ENCODE assay signal across 1 cellular context in the genomic region with DNA sequence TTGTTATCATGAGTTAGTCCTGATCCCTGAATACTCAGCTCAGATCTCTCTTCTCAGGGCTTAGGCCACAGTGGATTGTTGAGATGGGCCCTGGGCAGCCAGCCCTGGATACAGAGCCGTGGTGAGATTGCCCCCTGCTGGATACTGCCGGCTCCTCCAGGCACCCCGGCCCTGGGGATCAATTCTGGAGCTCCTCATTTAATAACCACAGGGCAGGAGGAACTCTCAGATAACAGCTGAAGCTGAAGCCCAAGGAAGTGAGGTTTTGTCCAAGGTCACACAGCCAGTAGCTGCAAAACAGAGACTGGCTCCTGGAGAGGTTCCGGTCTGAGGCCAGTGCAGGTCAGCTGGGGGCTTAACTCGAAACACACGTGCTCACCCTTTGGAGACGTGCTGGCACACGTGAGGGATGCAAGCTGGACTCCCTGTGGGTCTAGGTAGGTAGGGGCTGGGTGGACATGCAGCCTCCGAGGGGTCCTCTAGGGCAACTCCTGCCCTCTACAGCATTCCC.
A peak's percentile ranks its signal among the peaks of the same experiment; 100 is the strongest.
TF ChIP-seq lines count a peak whose summit lies in the region.

No MANE protein-coding gene starts in this region.

TF ChIP-seq in K562, 482 proteins besides CTCF, POLR2A, EP300 and RAD21 (continued from another document and continues in another):
- 0 out of 2 replicates have a peak, but pooled peaks have one; percentile 16 for TF ChIP-seq MGA (IDR thresholded peaks at IDR 0.05)
- TF ChIP-seq TCF3 (CRISPR knock-in tag; IDR thresholded peaks at IDR 0.05): peak; percentile 61
- 0 out of 2 replicates have a peak, but pooled peaks have one; percentile 17 for TF ChIP-seq SMAD4 (CRISPR knock-in tag; conservative IDR thresholded peaks at IDR 0.05)
- no peak for TF ChIP-seq E2F3 (CRISPR knock-in tag; IDR thresholded peaks at IDR 0.05)
- no peak for TF ChIP-seq ZNF316 (IDR thresholded peaks at IDR 0.05)
- TF ChIP-seq ETV1 (tag; conservative IDR thresholded peaks at IDR 0.05; ENCODE audit: low read depth): 0 out of 2 replicates have a peak, but pooled peaks have one; percentile 48
- no peak for TF ChIP-seq ZMIZ1 (IDR thresholded peaks at IDR 0.05; ENCODE audit: low read depth in 2 of 2, low read length in 2 of 2)
- no peak for TF ChIP-seq SIRT6 (IDR thresholded peaks at IDR 0.05; ENCODE audit: low read depth, low read length)
- TF ChIP-seq, protein P1, sequence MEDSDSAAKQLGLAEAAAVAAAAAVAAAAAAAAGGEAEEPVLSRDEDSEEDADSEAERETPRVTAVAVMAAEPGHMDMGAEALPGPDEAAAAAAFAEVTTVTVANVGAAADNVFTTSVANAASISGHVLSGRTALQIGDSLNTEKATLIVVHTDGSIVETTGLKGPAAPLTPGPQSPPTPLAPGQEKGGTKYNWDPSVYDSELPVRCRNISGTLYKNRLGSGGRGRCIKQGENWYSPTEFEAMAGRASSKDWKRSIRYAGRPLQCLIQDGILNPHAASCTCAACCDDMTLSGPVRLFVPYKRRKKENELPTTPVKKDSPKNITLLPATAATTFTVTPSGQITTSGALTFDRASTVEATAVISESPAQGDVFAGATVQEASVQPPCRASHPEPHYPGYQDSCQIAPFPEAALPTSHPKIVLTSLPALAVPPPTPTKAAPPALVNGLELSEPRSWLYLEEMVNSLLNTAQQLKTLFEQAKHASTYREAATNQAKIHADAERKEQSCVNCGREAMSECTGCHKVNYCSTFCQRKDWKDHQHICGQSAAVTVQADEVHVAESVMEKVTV (CRISPR knock-in tag; IDR thresholded peaks at IDR 0.05): peak; percentile 86
- TF ChIP-seq GABPA (tag; conservative IDR thresholded peaks at IDR 0.05; ENCODE audit: low read depth): peak; percentile 42; the same call in 1 of the 2 replicates
- TF ChIP-seq TRIM24 (IDR thresholded peaks at IDR 0.05): no peak
- TF ChIP-seq FOXA1 (IDR thresholded peaks at IDR 0.05; ENCODE audit: borderline replicate concordance): no peak
- TF ChIP-seq HDAC1 (IDR thresholded peaks at IDR 0.05): no peak
- 0 out of 2 replicates have a peak, but pooled peaks have one; percentile 16 for TF ChIP-seq TEAD4 (IDR thresholded peaks at IDR 0.05; ENCODE audit: low read length)
- no peak for TF ChIP-seq TEAD4 (CRISPR knock-in tag; IDR thresholded peaks at IDR 0.05; ENCODE audit: borderline replicate concordance)
- no peak for TF ChIP-seq HDAC2 (IDR thresholded peaks at IDR 0.05)
- TF ChIP-seq CTCFL (IDR thresholded peaks at IDR 0.05; ENCODE audit: borderline replicate concordance, insufficient read depth, low read depth, low read length, poor library complexity, severe bottlenecking): no peak
- TF ChIP-seq SRSF9 (IDR thresholded peaks at IDR 0.05; ENCODE audit: borderline replicate concordance, low read depth, low read length): no peak
- no peak for TF ChIP-seq NFE2 (IDR thresholded peaks at IDR 0.05; ENCODE audit: low read depth)
- no peak for TF ChIP-seq SMAD2 (IDR thresholded peaks at IDR 0.05; ENCODE audit: low read depth, low read length)
- TF ChIP-seq, protein P2, sequence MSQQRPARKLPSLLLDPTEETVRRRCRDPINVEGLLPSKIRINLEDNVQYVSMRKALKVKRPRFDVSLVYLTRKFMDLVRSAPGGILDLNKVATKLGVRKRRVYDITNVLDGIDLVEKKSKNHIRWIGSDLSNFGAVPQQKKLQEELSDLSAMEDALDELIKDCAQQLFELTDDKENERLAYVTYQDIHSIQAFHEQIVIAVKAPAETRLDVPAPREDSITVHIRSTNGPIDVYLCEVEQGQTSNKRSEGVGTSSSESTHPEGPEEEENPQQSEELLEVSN (IDR thresholded peaks at IDR 0.05; ENCODE audit: borderline replicate concordance in 1 of 2, extremely low read depth in 1 of 2, insufficient read depth in 1 of 2, insufficient read length in 1 of 2, low read depth in 1 of 2, low read length in 1 of 2, poor library complexity in 1 of 2, severe bottlenecking in 1 of 2): peak in 1 of 2 experiments; percentile 37
- TF ChIP-seq NR2C2 (CRISPR knock-in tag; IDR thresholded peaks at IDR 0.05): no peak
- no peak for TF ChIP-seq NR2C2 (tag; IDR thresholded peaks at IDR 0.05)
- TF ChIP-seq CREB5 (CRISPR knock-in tag; IDR thresholded peaks at IDR 0.05): no peak
- TF ChIP-seq MAZ (CRISPR knock-in tag; conservative IDR thresholded peaks at IDR 0.05 in 1 of 2, IDR thresholded peaks at IDR 0.05 in 1 of 2): peak in 1 of 2 experiments; percentile 45; a peak in 1 of 4 replicates
- TF ChIP-seq ZFP36 (IDR thresholded peaks at IDR 0.05; ENCODE audit: low read depth, low read length, partially characterized antibody): peak; percentile 28
- peak; percentile 71 for TF ChIP-seq SMC3 (conservative IDR thresholded peaks at IDR 0.05; ENCODE audit: insufficient read depth, low read depth, low read length)
- peak; percentile 25; the same call in 1 of the 2 replicates for TF ChIP-seq RB1 (IDR thresholded peaks at IDR 0.05; ENCODE audit: low read depth)
- no peak for TF ChIP-seq SMARCB1 (IDR thresholded peaks at IDR 0.05; ENCODE audit: insufficient read length, low read depth)
- TF ChIP-seq L3MBTL2 (IDR thresholded peaks at IDR 0.05): peak; percentile 26; the same call in 1 of the 2 replicates
- TF ChIP-seq, protein P3, sequence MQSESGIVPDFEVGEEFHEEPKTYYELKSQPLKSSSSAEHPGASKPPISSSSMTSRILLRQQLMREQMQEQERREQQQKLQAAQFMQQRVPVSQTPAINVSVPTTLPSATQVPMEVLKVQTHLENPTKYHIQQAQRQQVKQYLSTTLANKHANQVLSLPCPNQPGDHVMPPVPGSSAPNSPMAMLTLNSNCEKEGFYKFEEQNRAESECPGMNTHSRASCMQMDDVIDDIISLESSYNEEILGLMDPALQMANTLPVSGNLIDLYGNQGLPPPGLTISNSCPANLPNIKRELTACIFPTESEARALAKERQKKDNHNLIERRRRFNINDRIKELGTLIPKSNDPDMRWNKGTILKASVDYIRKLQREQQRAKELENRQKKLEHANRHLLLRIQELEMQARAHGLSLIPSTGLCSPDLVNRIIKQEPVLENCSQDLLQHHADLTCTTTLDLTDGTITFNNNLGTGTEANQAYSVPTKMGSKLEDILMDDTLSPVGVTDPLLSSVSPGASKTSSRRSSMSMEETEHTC (IDR thresholded peaks at IDR 0.05): no peak
- TF ChIP-seq RCOR1 (IDR thresholded peaks at IDR 0.05; ENCODE audit: borderline replicate concordance in 1 of 2, low read depth in 2 of 2, low read length in 2 of 2): 0 out of 4 replicates have a peak, but pooled peaks of 1 of the 2 experiments have one; percentile 16
